ENCODE assay signal across 13 cellular contexts in the genomic region with DNA sequence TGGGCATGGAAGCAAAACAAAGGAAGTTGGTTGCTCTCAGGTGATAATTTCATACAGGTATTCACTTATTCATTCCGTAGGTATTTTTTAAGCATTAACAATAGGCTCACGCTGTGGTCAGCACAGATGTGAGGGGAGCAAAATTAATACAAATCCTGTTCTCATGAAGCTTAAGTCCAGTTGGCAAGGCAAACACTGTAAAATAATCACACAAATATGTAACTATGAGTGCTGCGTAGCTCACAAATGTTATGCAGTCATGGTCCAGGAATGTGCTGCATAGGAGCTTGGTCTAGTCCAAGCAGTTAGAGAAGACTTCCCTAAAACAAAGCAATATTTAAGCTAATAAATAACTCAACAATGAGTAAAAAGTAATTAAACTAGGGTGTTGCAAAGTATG. TPM values are rescaled to one million over a fixed set of nuclear protein-coding genes. Genes with fewer than 3 reads are reported as not detected.
A peak's percentile ranks its signal among the peaks of the same experiment; 100 is the strongest.
DNase-seq lines count a peak whose midpoint lies in the region; ATAC-seq, FAIRE-seq and TF ChIP-seq lines count a peak whose summit lies in the region.
"Had no signal": no experiment of that assay in that cellular context is flagged by ENCODE, and none has a peak within 500 bp of the region (broad histone marks: within the 10 kb centered on the region; RNA-seq: fewer than 3 reads in every experiment).

No MANE protein-coding gene starts in this region.

- no peaks in the 10 kb centered on the region for H3K79me2 ChIP-seq in astrocyte (ENCODE audit: insufficient read depth, low read length)

- H3K36me3 ChIP-seq in astrocyte (ENCODE audit: insufficient read depth, low read length) (no peaks in the 10 kb centered on the region), kidney epithelial cell (ENCODE audit: control insufficient read depth, insufficient read depth, low read length) (no peaks in the 10 kb centered on the region)
- H3K36me3 ChIP-seq: BLaER1 treated with 17β-estradiol and CSF1 and Interleukin-3, amounts not matched to agents 10 nM and 100 nM had no signal

- H3K27ac Mint-ChIP-seq in astrocyte (ENCODE audit: unreplicated experiment), result peak overlapping the region; percentile 97
- H3K27ac Mint-ChIP-seq: stimulated activated effector memory CD8-positive, alpha-beta T cell treated with anti-CD3 and anti-CD28 coated beads, Interleukin-12 subunit alpha, Interleukin-12 subunit beta, amount 100 ng/mL, for 72 hours; T-helper 1 cell treated with Interleukin-12 subunit alpha and Interleukin-12 subunit beta and Interleukin-4 antibody, amounts not matched to agents 30 μg/mL and 1 μg/mL, for 36 hours had no signal

- ATAC-seq in HG02642 (IDR thresholded peaks at IDR 0.05; ENCODE audit: poor library complexity, unreplicated experiment), result no peak
- ATAC-seq: stimulated activated effector memory CD8-positive, alpha-beta T cell treated with anti-CD3 and anti-CD28 coated beads, Interleukin-12 subunit alpha, Interleukin-12 subunit beta, amount 100 ng/mL, for 72 hours had no signal

- H3K4me3 Mint-ChIP-seq in astrocyte (ENCODE audit: unreplicated experiment), result no peak overlapping the region
- H3K4me3 Mint-ChIP-seq: stimulated activated effector memory CD8-positive, alpha-beta T cell treated with anti-CD3 and anti-CD28 coated beads, Interleukin-12 subunit alpha, Interleukin-12 subunit beta, amount 100 ng/mL, for 72 hours; T-helper 1 cell treated with Interleukin-12 subunit alpha and Interleukin-12 subunit beta and Interleukin-4 antibody, amounts not matched to agents 30 μg/mL and 1 μg/mL, for 36 hours had no signal

- no peak overlapping the region for H2AFZ ChIP-seq in astrocyte (ENCODE audit: low read depth, low read length)

- FAIRE-seq in astrocyte (lab: Jason Lieb, UNC), result no peak

- H3K4me3 ChIP-seq in astrocyte (ENCODE audit: insufficient read depth, low read depth, low read length) (no peak overlapping the region), kidney epithelial cell (ENCODE audit: low read depth, low read length) (no peak overlapping the region)
- H3K4me3 ChIP-seq: BLaER1 treated with 17β-estradiol and CSF1 and Interleukin-3, amounts not matched to agents 10 nM and 100 nM had no signal

- DNase-seq in ACHN (peak; percentile 90), HS-27A (ENCODE audit: low read depth) (peak; percentile 65), astrocyte (ENCODE audit: low read depth) (peak; percentile 96), kidney epithelial cell (ENCODE audit: low read depth) (peak; percentile 81), GM20000 (ENCODE audit: low spot score) (no peak)
- DNase-seq in activated CD8-positive, alpha-beta memory T cell treated with anti-CD3 and anti-CD28 coated beads for 24 hours, result no peak
- no peak for DNase-seq in stimulated activated CD4-positive, alpha-beta T cell treated with anti-CD3 and anti-CD28 coated beads, Interleukin-4, amount 100 ng/mL, for 4 hours
- DNase-seq: glutamatergic neuron, NCI-H510A treated with DMSO at 0.1 percent for 48 hours had no signal

- H3K27me3 Mint-ChIP-seq in astrocyte (ENCODE audit: low read depth, unreplicated experiment), result peaks cover 4% of the 10 kb centered on the region

- H3K27me3 ChIP-seq in astrocyte (ENCODE audit: insufficient read depth, low read length), result no peaks in the 10 kb centered on the region
- no peaks in the 10 kb centered on the region for H3K27me3 ChIP-seq in kidney epithelial cell (ENCODE audit: control insufficient read depth, insufficient read depth, low read length)
- H3K27me3 ChIP-seq: BLaER1 treated with 17β-estradiol and CSF1 and Interleukin-3, amounts not matched to agents 10 nM and 100 nM had no signal

- peak overlapping the region; percentile 13 for H3K4me2 ChIP-seq in astrocyte (ENCODE audit: low read length)
- H3K4me2 ChIP-seq: BLaER1 treated with 17β-estradiol and CSF1 and Interleukin-3, amounts not matched to agents 10 nM and 100 nM had no signal

- in situ Hi-C loops in ACHN (cut with HindIII; ENCODE audit: low pct_ligation_motif_present, low pct_unique_long_range_greater_than_20kb, low sequenced_read_pairs), result no loop called here

- H4K20me1 ChIP-seq in astrocyte (ENCODE audit: insufficient read depth, low read length), result no peaks in the 10 kb centered on the region
- H4K20me1 ChIP-seq: BLaER1 treated with 17β-estradiol and CSF1 and Interleukin-3, amounts not matched to agents 10 nM and 100 nM had no signal

- H3K4me1 Mint-ChIP-seq in astrocyte (ENCODE audit: low read depth, unreplicated experiment), result peaks cover 11% of the 10 kb centered on the region
- H3K4me1 Mint-ChIP-seq: stimulated activated effector memory CD8-positive, alpha-beta T cell treated with anti-CD3 and anti-CD28 coated beads, Interleukin-12 subunit alpha, Interleukin-12 subunit beta, amount 100 ng/mL, for 72 hours had no signal

- peak overlapping the region; percentile 8 for H3K9ac ChIP-seq in astrocyte (ENCODE audit: low read length)
- H3K9ac ChIP-seq: BLaER1 treated with 17β-estradiol and CSF1 and Interleukin-3, amounts not matched to agents 10 nM and 100 nM had no signal

- TF ChIP-seq CTCF in astrocyte (IDR thresholded peaks at IDR 0.05; ENCODE audit: insufficient read depth, low read depth, low read length), result no peak
- TF ChIP-seq CTCF in kidney epithelial cell (IDR thresholded peaks at IDR 0.05; ENCODE audit: insufficient read depth, low read length, poor library complexity, severe bottlenecking), result no peak
- no peak for TF ChIP-seq CTCF in GM20000 (IDR thresholded peaks at IDR 0.05; ENCODE audit: extremely low read depth, missing control alignments)

- peak overlapping the region; percentile 58 for H3K27ac ChIP-seq in astrocyte (ENCODE audit: low read depth, low read length)
- H3K27ac ChIP-seq: BLaER1 treated with 17β-estradiol and CSF1 and Interleukin-3, amounts not matched to agents 10 nM and 100 nM had no signal

- H3K9me3 ChIP-seq in astrocyte (ENCODE audit: insufficient read depth, low read depth, low read length), result no peaks in the 10 kb centered on the region

- H3K9me3 Mint-ChIP-seq in astrocyte (ENCODE audit: unreplicated experiment), result peaks cover 9% of the 10 kb centered on the region
- H3K9me3 Mint-ChIP-seq: stimulated activated effector memory CD8-positive, alpha-beta T cell treated with anti-CD3 and anti-CD28 coated beads, Interleukin-12 subunit alpha, Interleukin-12 subunit beta, amount 100 ng/mL, for 72 hours; T-helper 1 cell treated with Interleukin-12 subunit alpha and Interleukin-12 subunit beta and Interleukin-4 antibody, amounts not matched to agents 30 μg/mL and 1 μg/mL, for 36 hours had no signal

- peaks cover 11% of the 10 kb centered on the region for H3K4me1 ChIP-seq in astrocyte (ENCODE audit: insufficient read depth, low read length)

- peaks cover 2% of the 10 kb centered on the region for H3K36me3 Mint-ChIP-seq in astrocyte (ENCODE audit: low read depth, unreplicated experiment)
- H3K36me3 Mint-ChIP-seq: stimulated activated effector memory CD8-positive, alpha-beta T cell treated with anti-CD3 and anti-CD28 coated beads, Interleukin-12 subunit alpha, Interleukin-12 subunit beta, amount 100 ng/mL, for 72 hours had no signal

RNA-seq across cellular contexts. Expression of gene SP5, which starts 23.9 kb away (rescaled TPM):
- total RNA-seq in astrocyte (0.11 TPM in 1 of 2 replicates, not detected in the other), kidney epithelial cell (0.62 TPM in 1 of 2 replicates, not detected in the other)

RNA-seq across cellular contexts. Expression of gene ERICH2, which starts 31.1 kb away (rescaled TPM):
- total RNA-seq in astrocyte (1.7 and 1.9 TPM in 2 replicates), kidney epithelial cell (0.50 and 0.89 TPM in 2 replicates)

Comparison
In these comparisons a context has a peak if more than half of its experiments do, and no peak if none do; other contexts are left out.
1. DNase-seq: peak in ACHN (single experiment), HS-27A (single experiment), astrocyte (single experiment) and kidney epithelial cell (single experiment); none in GM20000 (single experiment), activated CD8-positive, alpha-beta memory T cell treated with anti-CD3 and anti-CD28 coated beads for 24 hours (single experiment) and stimulated activated CD4-positive, alpha-beta T cell treated with anti-CD3 and anti-CD28 coated beads, Interleukin-4, amount 100 ng/mL, for 4 hours (0 of 2).